ENCODE assay signal across 9 cellular contexts in genomic region chr12:98895086-98895651, GRCh38.
A peak's percentile ranks its signal among the peaks of the same experiment; 100 is the strongest.
DNase-seq lines count a peak whose midpoint lies in the region; ATAC-seq and TF ChIP-seq lines count a peak whose summit lies in the region.
"Had no signal": no experiment of that assay in that cellular context is flagged by ENCODE, and none has a peak within 500 bp of the region (broad histone marks: within the 10 kb centered on the region; RNA-seq: fewer than 3 reads in every experiment).

No MANE protein-coding gene starts in this region.

- ATAC-seq in upper lobe of left lung (ENCODE audit: low FRiP score in 2 of 2) (peak in 1 of 2 donors; percentile 12), upper lobe of right lung (no peak)

- TF ChIP-seq CTCF in breast epithelium (IDR thresholded peaks at IDR 0.05): no peak
- no peak for TF ChIP-seq CTCF in MCF 10A (IDR thresholded peaks at IDR 0.05; ENCODE audit: unreplicated experiment)
- no peak for TF ChIP-seq CTCF in upper lobe of left lung (IDR thresholded peaks at IDR 0.05)
- no peak for TF ChIP-seq CTCF in upper lobe of right lung (IDR thresholded peaks at IDR 0.05)

- H3K4me3 Mint-ChIP-seq in MCF 10A (ENCODE audit: unreplicated experiment): no peak overlapping the region
- no peak overlapping the region for H3K4me3 Mint-ChIP-seq in activated CD4-positive, alpha-beta T cell treated with anti-CD3 and anti-CD28 coated beads, Interleukin-2, amount 10 ng/mL, durations not matched to agents 7 days and 5 days

- H3K27ac ChIP-seq in breast epithelium: no peak overlapping the region
- H3K27ac ChIP-seq in angular gyrus (ENCODE audit: low read depth, low read length): peak overlapping the region; percentile 49
- H3K27ac ChIP-seq in upper lobe of left lung: no peak overlapping the region
- H3K27ac ChIP-seq in upper lobe of right lung: no peak overlapping the region
- H3K27ac ChIP-seq in SJCRH30: no peak overlapping the region
- H3K27ac ChIP-seq: PC-9 had no signal

- WGBS in upper lobe of left lung, 2 donors: 3 to 4% methylated on average over 3 to 33 of the region's 60 CpGs

- H3K36me3 Mint-ChIP-seq in MCF 10A (ENCODE audit: insufficient read depth, unreplicated experiment): no peaks in the 10 kb centered on the region
- H3K36me3 Mint-ChIP-seq in activated CD4-positive, alpha-beta T cell treated with anti-CD3 and anti-CD28 coated beads, Interleukin-2, amount 10 ng/mL, durations not matched to agents 7 days and 5 days (ENCODE audit: low read depth): no peaks in the 10 kb centered on the region

- no peak overlapping the region for H3K27ac Mint-ChIP-seq in MCF 10A (ENCODE audit: low read depth, unreplicated experiment)
- H3K27ac Mint-ChIP-seq in activated CD4-positive, alpha-beta T cell treated with anti-CD3 and anti-CD28 coated beads, Interleukin-2, amount 10 ng/mL, durations not matched to agents 7 days and 5 days: no peak overlapping the region

- H3K4me3 ChIP-seq in breast epithelium: peak overlapping the region; percentile 17 to 61 (median 46)
- H3K4me3 ChIP-seq in upper lobe of left lung: peak overlapping the region in 3 of 4 donors; percentile 15 to 19 (median 18)
- H3K4me3 ChIP-seq in upper lobe of right lung: no peak overlapping the region
- no peak overlapping the region for H3K4me3 ChIP-seq in SJCRH30
- H3K4me3 ChIP-seq: PC-9 had no signal

- H3K4me1 Mint-ChIP-seq in MCF 10A (ENCODE audit: insufficient read depth, unreplicated experiment): no peaks in the 10 kb centered on the region
- H3K4me1 Mint-ChIP-seq in activated CD4-positive, alpha-beta T cell treated with anti-CD3 and anti-CD28 coated beads, Interleukin-2, amount 10 ng/mL, durations not matched to agents 7 days and 5 days: no peaks in the 10 kb centered on the region

- DNase-seq in breast epithelium (ENCODE audit: low spot score in 2 of 2) (no peak), MCF 10A (ENCODE audit: unreplicated experiment) (no peak), medulla oblongata (ENCODE audit: extremely low spot score) (peak; percentile 35), upper lobe of left lung (peak in 1 of 2 donors; percentile 80), upper lobe of right lung (no peak), SJCRH30 (no peak)
- DNase-seq in activated CD4-positive, alpha-beta T cell treated with anti-CD3 and anti-CD28 coated beads, Interleukin-2, amount 10 ng/mL, durations not matched to agents 7 days and 5 days: no peak
- DNase-seq: PC-9 had no signal

- TF ChIP-seq POLR2A in breast epithelium (IDR thresholded peaks at IDR 0.05): no peak
- TF ChIP-seq POLR2A in upper lobe of left lung (IDR thresholded peaks at IDR 0.05): no peak

- no peaks in the 10 kb centered on the region for H3K9me3 Mint-ChIP-seq in MCF 10A (ENCODE audit: unreplicated experiment)
- no peaks in the 10 kb centered on the region for H3K9me3 Mint-ChIP-seq in activated CD4-positive, alpha-beta T cell treated with anti-CD3 and anti-CD28 coated beads, Interleukin-2, amount 10 ng/mL, durations not matched to agents 7 days and 5 days

- H3K4me1 ChIP-seq in breast epithelium (no peaks in the 10 kb centered on the region), upper lobe of left lung (peaks cover 0 to 12% (median 5%) of the 10 kb centered on the region in 4 donors), upper lobe of right lung (no peaks in the 10 kb centered on the region), SJCRH30 (no peaks in the 10 kb centered on the region)

- H3K9me3 ChIP-seq in breast epithelium (no peaks in the 10 kb centered on the region), upper lobe of left lung (no peaks in the 10 kb centered on the region), upper lobe of right lung (no peaks in the 10 kb centered on the region), SJCRH30 (replicated peaks) (no peaks in the 10 kb centered on the region)

- intact Hi-C loops in breast epithelium (cut with DNase I; ENCODE audit: low total_unique reads) (no loop called here), MCF 10A (cut with micrococcal nuclease) (no loop called here), upper lobe of right lung (cut with DNase I) (no loop called here)

- no peaks in the 10 kb centered on the region for H3K27me3 Mint-ChIP-seq in MCF 10A (ENCODE audit: insufficient read depth, unreplicated experiment)
- H3K27me3 Mint-ChIP-seq in activated CD4-positive, alpha-beta T cell treated with anti-CD3 and anti-CD28 coated beads, Interleukin-2, amount 10 ng/mL, durations not matched to agents 7 days and 5 days: peaks cover 63% of the 10 kb centered on the region

- CTCF ChIA-PET in MCF 10A (lab: Yijun Ruan, JAX): no interaction called here
- CTCF ChIA-PET in activated CD4-positive, alpha-beta T cell treated with anti-CD3 and anti-CD28 coated beads, Interleukin-2, amount 10 ng/mL, durations not matched to agents 7 days and 5 days (lab: Charles Lee): no interaction called here

- no TSS peak for BruUV-seq in MCF 10A (replicated peaks; lab: Mats Ljungman, UMichigan)

- H3K27me3 ChIP-seq in breast epithelium (peaks cover 3 to 27% of the 10 kb centered on the region in 2 donors), upper lobe of left lung (peaks cover 0 to 19% (median 8%) of the 10 kb centered on the region in 4 donors), upper lobe of right lung (peaks cover 37% of the 10 kb centered on the region), SJCRH30 (0 out of 2 replicates have a peak, but pooled peaks cover 3% of the 10 kb centered on the region)

- POLR2A ChIA-PET in MCF 10A (lab: Yijun Ruan, JAX): no interaction called here
- POLR2A ChIA-PET in activated CD4-positive, alpha-beta T cell treated with anti-CD3 and anti-CD28 coated beads, Interleukin-2, amount 10 ng/mL, durations not matched to agents 7 days and 5 days (lab: Charles Lee): no interaction called here

- H3K36me3 ChIP-seq in breast epithelium (no peaks in the 10 kb centered on the region), upper lobe of left lung (no peaks in the 10 kb centered on the region), upper lobe of right lung (no peaks in the 10 kb centered on the region), SJCRH30 (no peaks in the 10 kb centered on the region)

- TF ChIP-seq EP300 in upper lobe of left lung (IDR thresholded peaks at IDR 0.05): no peak

Comparison
In these comparisons a context has a peak if more than half of its experiments do, and no peak if none do; other contexts are left out.
1. H3K4me3 ChIP-seq: peak in breast epithelium (3 of 3) and upper lobe of left lung (3 of 4); none in upper lobe of right lung (single experiment) and SJCRH30 (single experiment).